Comparison of ENCODE assay signal across 12 cellular contexts in the genomic region with DNA sequence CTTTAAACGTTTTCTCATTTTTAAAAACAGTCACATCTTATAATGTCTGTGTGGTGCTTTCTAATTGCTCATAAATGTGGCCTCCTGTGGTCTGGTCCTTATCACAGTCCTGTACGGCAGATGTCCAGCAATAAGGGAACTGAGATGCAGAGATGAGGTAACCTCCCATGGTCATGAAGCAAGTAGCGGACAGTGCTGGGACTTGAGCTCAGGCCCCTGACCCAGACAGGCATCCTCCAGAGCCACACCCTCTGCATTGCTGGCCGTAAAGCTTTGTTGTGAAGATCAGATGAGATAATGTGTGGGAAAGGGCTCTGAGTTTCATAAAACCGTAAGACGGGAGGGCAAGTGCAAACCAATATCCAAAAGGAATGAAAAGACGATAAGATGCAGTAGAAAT. TPM values are rescaled to one million over a fixed set of nuclear protein-coding genes. Genes with fewer than 3 reads are reported as not detected.
DNase-seq lines count a peak whose midpoint lies in the region; ATAC-seq and TF ChIP-seq lines count a peak whose summit lies in the region.
"Had no signal": no experiment of that assay in that cellular context is flagged by ENCODE, and none has a peak within 500 bp of the region (broad histone marks: within the 10 kb centered on the region; RNA-seq: fewer than 3 reads in every experiment).

No MANE protein-coding gene starts in this region.

- H2BK12ac ChIP-seq in neuronal stem cell (ENCODE audit: low read length) = no peak overlapping the region

- no peak overlapping the region for H2AK5ac ChIP-seq in neuronal stem cell (ENCODE audit: low read depth, low read length)

- no peak for DNase-seq in Panc1 (ENCODE audit: low read depth, low spot score)
- DNase-seq in WTC11 (ENCODE audit: low spot score) = no peak
- DNase-seq in glutamatergic neuron = no peak
- DNase-seq in neuronal stem cell (ENCODE audit: low spot score) = no peak
- DNase-seq in GM23248 = no peak
- DNase-seq in stimulated activated CD4-positive, alpha-beta T cell treated with anti-CD3 and anti-CD28 coated beads, Interleukin-2, amount 100 ng/mL, for 48 hours = no peak
- DNase-seq: BE2C, DMS53, GF-D8 had no signal

- H4K8ac ChIP-seq in neuronal stem cell (ENCODE audit: low read depth, low read length) = no peak overlapping the region

- H4K91ac ChIP-seq in neuronal stem cell (ENCODE audit: low read depth, low read length, poor library complexity) = no peak overlapping the region

- H2BK5ac ChIP-seq in neuronal stem cell (ENCODE audit: low read length) = no peak overlapping the region

- H3K9me2 ChIP-seq in GM23248 (ENCODE audit: insufficient read depth) = no peaks in the 10 kb centered on the region

- H3K4me1 Mint-ChIP-seq in WTC11 (peaks cover 2% of the 10 kb centered on the region), glutamatergic neuron (ENCODE audit: low read depth, unreplicated experiment) (peaks cover 5% of the 10 kb centered on the region)

- no peak overlapping the region for H3K14ac ChIP-seq in neuronal stem cell (ENCODE audit: low read length)

- H3K9ac ChIP-seq in neuronal stem cell (ENCODE audit: low read depth, low read length, poor library complexity) (no peak overlapping the region), GM23248 (no peak overlapping the region)

- ATAC-seq in Panc1 (no peak), WTC11 (no peak), GM18909 (IDR thresholded peaks at IDR 0.05; ENCODE audit: poor library complexity, unreplicated experiment) (no peak)
- ATAC-seq: A549, HepG2 had no signal

- H3K4me3 Mint-ChIP-seq in WTC11 = no peak overlapping the region
- no peak overlapping the region for H3K4me3 Mint-ChIP-seq in glutamatergic neuron (ENCODE audit: unreplicated experiment)

- H3F3A ChIP-seq in GM23248 (ENCODE audit: insufficient read depth) = no peaks in the 10 kb centered on the region

- no peaks in the 10 kb centered on the region for H3K79me2 ChIP-seq in GM23248 (ENCODE audit: insufficient read depth)

- no peak overlapping the region for H2BK120ac ChIP-seq in neuronal stem cell (ENCODE audit: low read depth, low read length)

- H3K27ac Mint-ChIP-seq in WTC11 = peak overlapping the region; percentile 82
- H3K27ac Mint-ChIP-seq in glutamatergic neuron (ENCODE audit: unreplicated experiment) = peak overlapping the region; percentile 67

- intact Hi-C loops in Panc1 (cut with micrococcal nuclease; ENCODE audit: unreplicated experiment) = no loop called here

- H3K36me3 Mint-ChIP-seq in WTC11 (peaks cover 32% of the 10 kb centered on the region), glutamatergic neuron (ENCODE audit: unreplicated experiment) (peaks cover 3% of the 10 kb centered on the region)

- CTCF ChIA-PET in Panc1 (lab: Charles Lee) (no interaction called here), WTC11 (lab: Charles Lee) (no interaction called here)

- BruUV-seq in Panc1 (replicated peaks; lab: Mats Ljungman, UMichigan) = TSS peak; percentile 28

- H4K20me1 ChIP-seq in GM23248 (ENCODE audit: insufficient read depth) = no peaks in the 10 kb centered on the region

- no peak overlapping the region for H2BK15ac ChIP-seq in neuronal stem cell (ENCODE audit: low read length)

- H3K23ac ChIP-seq in neuronal stem cell (ENCODE audit: low read depth, low read length, poor library complexity) = peak overlapping the region; percentile 38

- no peaks in the 10 kb centered on the region for H3K79me1 ChIP-seq in neuronal stem cell (ENCODE audit: low read depth, low read length)

- H3K27ac ChIP-seq in Panc1 (ENCODE audit: low read length) (no peak overlapping the region), neuronal stem cell (replicated peaks; ENCODE audit: low read length) (no peak overlapping the region), GM23248 (no peak overlapping the region)
- H3K27ac ChIP-seq: A549 had no signal

- TF ChIP-seq CTCF in Panc1 (IDR thresholded peaks at IDR 0.05) (no peak), WTC11 (IDR thresholded peaks at IDR 0.05) (no peak), glutamatergic neuron (IDR thresholded peaks at IDR 0.05; ENCODE audit: partially characterized antibody, unreplicated experiment) (no peak)

- POLR2A ChIA-PET in Panc1 (lab: Charles Lee) = no interaction called here
- POLR2A ChIA-PET in WTC11 (lab: Charles Lee) = no interaction called here

- H3K9me3 ChIP-seq in Panc1 (ENCODE audit: control insufficient read depth, insufficient read depth, low read depth, low read length) = no peaks in the 10 kb centered on the region
- no peaks in the 10 kb centered on the region for H3K9me3 ChIP-seq in neuronal stem cell (replicated peaks in 1 of 2; ENCODE audit: control insufficient read depth in 2 of 2, insufficient read depth in 1 of 2, low read depth in 1 of 2, low read length in 2 of 2)
- H3K9me3 ChIP-seq in GM23248 (ENCODE audit: low read depth) = no peaks in the 10 kb centered on the region
- H3K9me3 ChIP-seq: A549, BE2C had no signal

- H3K27me3 Mint-ChIP-seq in WTC11 (ENCODE audit: low read depth) (no peaks in the 10 kb centered on the region), glutamatergic neuron (ENCODE audit: unreplicated experiment) (peaks cover 3% of the 10 kb centered on the region)

- WGBS in neuronal stem cell (ENCODE audit: extremely low coverage in 2 of 2, insufficient read length in 2 of 2, insufficient replicate concordance in 1 of 2), 2 donors = no CpG with 5 or more reads among the region's 7 CpGs
- 77% methylated on average over 7 of the region's 7 CpGs for WGBS in GM23248 (ENCODE audit: low coverage in 1 of 2, low lambda C conversion rate in 2 of 2, missing lambda C conversion rate in 2 of 2), 2 experiments

- H3K36me3 ChIP-seq in Panc1 (ENCODE audit: control insufficient read depth, insufficient read depth, low read length) = 0 out of 2 replicates have a peak, but pooled peaks cover 8% of the 10 kb centered on the region
- peaks cover 13 to 58% of the 10 kb centered on the region in 2 donors for H3K36me3 ChIP-seq in neuronal stem cell (replicated peaks in 1 of 2; ENCODE audit: control insufficient read depth in 2 of 2, insufficient read depth in 2 of 2, low read length in 2 of 2)
- H3K36me3 ChIP-seq in GM23248 (ENCODE audit: low read depth) = peaks cover 21% of the 10 kb centered on the region; the same call in 1 of the 2 replicates
- H3K36me3 ChIP-seq: BE2C had no signal

- H3K18ac ChIP-seq in neuronal stem cell (ENCODE audit: low read length) = no peak overlapping the region

- H3K4me3 ChIP-seq in Panc1 (ENCODE audit: low read depth in 2 of 2, low read length in 2 of 2) (no peak overlapping the region), neuronal stem cell (ENCODE audit: low read length in 2 of 2) (no peak overlapping the region), GM23248 (no peak overlapping the region)
- H3K4me3 ChIP-seq: A549 had no signal

- H3K27me3 ChIP-seq in Panc1 (ENCODE audit: control insufficient read depth, insufficient read depth, low read length) (no peaks in the 10 kb centered on the region), neuronal stem cell (ENCODE audit: control insufficient read depth in 3 of 3, insufficient read depth in 3 of 3, low read depth in 1 of 3, low read length in 3 of 3) (no peaks in the 10 kb centered on the region), GM23248 (replicated peaks; ENCODE audit: insufficient read depth) (no peaks in the 10 kb centered on the region)
- H3K27me3 ChIP-seq: BE2C had no signal

- H3K9me3 Mint-ChIP-seq in WTC11 = peaks cover under 1% of the 10 kb centered on the region; the same call in 1 of the 2 replicates
- peaks cover 3% of the 10 kb centered on the region for H3K9me3 Mint-ChIP-seq in glutamatergic neuron (ENCODE audit: unreplicated experiment)

- H2AFZ ChIP-seq in neuronal stem cell (ENCODE audit: low read length) (no peak overlapping the region), GM23248 (no peak overlapping the region)

- in situ Hi-C loops in Panc1 (cut with HindIII; ENCODE audit: low pct_unique_long_range_greater_than_20kb, low sequenced_read_pairs) (no loop called here), GM23248 (cut with MboI) (no loop called here)

- H3K4me2 ChIP-seq in neuronal stem cell (ENCODE audit: insufficient read depth, low read length, poor library complexity, severe bottlenecking) (no peak overlapping the region), GM23248 (ENCODE audit: unreplicated experiment) (no peak overlapping the region)
- H3K4me2 ChIP-seq: A549 had no signal

- no peaks in the 10 kb centered on the region for H3K4me1 ChIP-seq in Panc1 (ENCODE audit: control insufficient read depth, insufficient read depth, low read length)
- H3K4me1 ChIP-seq in neuronal stem cell (ENCODE audit: control insufficient read depth in 2 of 2, insufficient read depth in 1 of 2, low read depth in 1 of 2, low read length in 2 of 2) = no peaks in the 10 kb centered on the region
- no peaks in the 10 kb centered on the region for H3K4me1 ChIP-seq in GM23248 (ENCODE audit: insufficient read depth)
- H3K4me1 ChIP-seq: A549, BE2C had no signal

- H3K4ac ChIP-seq in neuronal stem cell (ENCODE audit: low read length) = no peak overlapping the region

TF ChIP-seq in WTC11, 78 proteins besides CTCF, POLR2A, EP300 and RAD21 (continues in another document):
- no peak for TF ChIP-seq CDX4 (CRISPR knock-in tag; IDR thresholded peaks at IDR 0.05; ENCODE audit: borderline replicate concordance)
- no peak for TF ChIP-seq NR1H2 (CRISPR knock-in tag; IDR thresholded peaks at IDR 0.05)
- no peak for TF ChIP-seq ETV6 (CRISPR knock-in tag; IDR thresholded peaks at IDR 0.05)
- no peak for TF ChIP-seq NR2C2 (CRISPR knock-in tag; IDR thresholded peaks at IDR 0.05)
- no peak for TF ChIP-seq ZNF671 (CRISPR knock-in tag; IDR thresholded peaks at IDR 0.05)

RNA-seq across cellular contexts. Expression of gene DYNC2I1, which starts 48.2 kb away (rescaled TPM):
- total RNA-seq in Panc1 (2021; ENCODE audit: unreplicated experiment) = 21.3 TPM
- polyA plus RNA-seq in Panc1 (2012; ENCODE audit: insufficient read length) = 40.1 TPM
- total RNA-seq in WTC11 (2021) = 23.4 to 31.1 TPM (median 24.7 TPM) in 3 replicates
- 21.6 TPM for total RNA-seq in glutamatergic neuron (ENCODE audit: unreplicated experiment)
- polyA plus RNA-seq in neuronal stem cell (2013, experiment 1 of 2) = 14.3 TPM
- polyA plus RNA-seq in neuronal stem cell (2013, experiment 2 of 2) = 17.2 TPM
- total RNA-seq in GM23248 (2014; rRNA removed; shearing (Covaris generic)) = 6.5 and 6.7 TPM in 2 replicates
- polyA plus RNA-seq in GM23248 (2016; fragmentation: Nextera tagmentation; extraction: Ambion mirVana) = 17.3 and 21.6 TPM in 2 replicates
